ENCODE assay signal across 13 cellular contexts in genomic region chr18:26978812-26979341, GRCh38.
DNase-seq lines count a peak whose midpoint lies in the region; ATAC-seq lines count a peak whose summit lies in the region.
"Had no signal": no experiment of that assay in that cellular context is flagged by ENCODE, and none has a peak within 500 bp of the region (broad histone marks: within the 10 kb centered on the region; RNA-seq: fewer than 3 reads in every experiment).

No MANE protein-coding gene starts in this region.

- no peak overlapping the region for H3K4me3 ChIP-seq in H7 (ENCODE audit: insufficient read depth, low read depth, low read length)

- peak; percentile 90 for ATAC-seq in GM18508 (IDR thresholded peaks at IDR 0.05; ENCODE audit: insufficient read depth, unreplicated experiment)
- peak; percentile 97 for ATAC-seq in GM21381 (IDR thresholded peaks at IDR 0.05; ENCODE audit: unreplicated experiment)
- ATAC-seq in HG03064 (IDR thresholded peaks at IDR 0.05; ENCODE audit: low read depth, unreplicated experiment), result peak; percentile 97

- H3K36me3 ChIP-seq in H7 (replicated peaks; ENCODE audit: control insufficient read depth, insufficient read depth, low read length), result no peaks in the 10 kb centered on the region

- DNase-seq in OCI-M1 (lab: John Stamatoyannopoulos, UW) (peak; percentile 50), T-helper 2 cell (no peak), H7 (no peak), AG20443 (ENCODE audit: low spot score) (no peak), SHP77 treated with DMSO at 0.1 percent for 48 hours (lab: John Stamatoyannopoulos, UW) (no peak)
- DNase-seq: Calu3; kidney; nucleus accumbens; stimulated activated CD4-positive, alpha-beta T cell treated with anti-CD3 and anti-CD28 coated beads, Interleukin-4, amount 100 ng/mL, for 24 hours; T-helper 1 cell had no signal

- no peaks in the 10 kb centered on the region for H3K27me3 ChIP-seq in H7 (ENCODE audit: control insufficient read depth, insufficient read depth, low read length)
